ENCODE assay signal across 21 cellular contexts in genomic region chr1:72230746-72231145, GRCh38. TPM values are rescaled to one million over a fixed set of nuclear protein-coding genes. Genes with fewer than 3 reads are reported as not detected.
DNase-seq lines count a peak whose midpoint lies in the region; ATAC-seq and TF ChIP-seq lines count a peak whose summit lies in the region.
"Had no signal": no experiment of that assay in that cellular context is flagged by ENCODE, and none has a peak within 500 bp of the region (broad histone marks: within the 10 kb centered on the region; RNA-seq: fewer than 3 reads in every experiment).

No MANE protein-coding gene starts in this region.

- no peak overlapping the region for H3K4me3 Mint-ChIP-seq in stimulated activated naive B cell treated with anti-CD40 and anti-IgM and Interleukin-4, amounts not matched to agents 10 μg/mL and 1 μg/mL and 100 μg/mL, for 72 hours
- H3K4me3 Mint-ChIP-seq: activated naive CD4-positive, alpha-beta T cell treated with anti-CD3 and anti-CD28 coated beads, Interleukin-2, amount 50 U/mL, for 24 hours had no signal

- H3K4me3 ChIP-seq in ACC112 (ENCODE audit: low read depth, low read length) = peak overlapping the region; percentile 23; the same call in 1 of the 2 replicates
- H3K4me3 ChIP-seq: ascending aorta, BLaER1, upper lobe of right lung had no signal

- DNase-seq in HPDE6-E6E7 (ENCODE audit: extremely low spot score) (peak; percentile 0), foreskin keratinocyte (peak; percentile 17 to 40), left colon (no peak), NCI-H2171 (lab: John Stamatoyannopoulos, UW) (no peak)
- DNase-seq in stimulated activated naive B cell treated with anti-CD40 and anti-IgM and Interleukin-4, amounts not matched to agents 10 μg/mL and 1 μg/mL and 100 μg/mL, for 72 hours = no peak
- DNase-seq: activated CD4-positive, CD25-positive, alpha-beta regulatory T cell treated with anti-CD3 and anti-CD28 coated beads, Interleukin-2, amount 50 U/mL, for 72 hours; Calu3; GDM1; KBM-7; NCI-H1694 treated with DMSO at 0.1 percent for 48 hours; NCI-H345; RPMI8226; T1000; upper lobe of right lung had no signal

- no peak overlapping the region for H2AFZ ChIP-seq in ACC112 (ENCODE audit: low read length, unreplicated experiment)

- H3K27me3 Mint-ChIP-seq in stimulated activated naive B cell treated with anti-CD40 and anti-IgM and Interleukin-4, amounts not matched to agents 10 μg/mL and 1 μg/mL and 100 μg/mL, for 72 hours = no peaks in the 10 kb centered on the region
- H3K27me3 Mint-ChIP-seq: activated naive CD4-positive, alpha-beta T cell treated with anti-CD3 and anti-CD28 coated beads, Interleukin-2, amount 50 U/mL, for 24 hours had no signal

- H3K27me3 ChIP-seq in ACC112 (ENCODE audit: insufficient read depth, low read length) (no peaks in the 10 kb centered on the region), foreskin keratinocyte (no peaks in the 10 kb centered on the region)
- H3K27me3 ChIP-seq: ascending aorta, BLaER1, upper lobe of right lung had no signal

- H3K4me1 ChIP-seq in ACC112 (ENCODE audit: control insufficient read depth, insufficient read depth, low read length, unreplicated experiment) (peaks cover 22% of the 10 kb centered on the region), foreskin keratinocyte (peaks cover 2% of the 10 kb centered on the region)
- H3K4me1 ChIP-seq: BLaER1, upper lobe of right lung had no signal

- ATAC-seq in SK-N-SH treated with all-trans-retinoic acid at 6 μM for 48 hours (no peak; the same call in 2 of the 3 replicates), foreskin keratinocyte (peak; percentile 46), left colon (no peak), GM19452 (IDR thresholded peaks at IDR 0.05; ENCODE audit: unreplicated experiment) (no peak)
- no peak for ATAC-seq in stimulated activated naive B cell treated with anti-CD40 and anti-IgM and Interleukin-4, amounts not matched to agents 10 μg/mL and 1 μg/mL and 100 μg/mL, for 72 hours (replicated peaks)
- ATAC-seq: upper lobe of right lung had no signal

- H3K4me1 Mint-ChIP-seq in stimulated activated naive B cell treated with anti-CD40 and anti-IgM and Interleukin-4, amounts not matched to agents 10 μg/mL and 1 μg/mL and 100 μg/mL, for 72 hours = no peaks in the 10 kb centered on the region
- H3K4me1 Mint-ChIP-seq: activated naive CD4-positive, alpha-beta T cell treated with anti-CD3 and anti-CD28 coated beads, Interleukin-2, amount 50 U/mL, for 24 hours had no signal

- H3K79me2 ChIP-seq in ACC112 (ENCODE audit: control insufficient read depth, insufficient read depth, low read length, unreplicated experiment) = no peaks in the 10 kb centered on the region

- intact Hi-C loops in left colon (cut with DNase I, micrococcal nuclease) = no loop called here

- no peak overlapping the region for H3K27ac Mint-ChIP-seq in stimulated activated naive B cell treated with anti-CD40 and anti-IgM and Interleukin-4, amounts not matched to agents 10 μg/mL and 1 μg/mL and 100 μg/mL, for 72 hours
- H3K27ac Mint-ChIP-seq: activated naive CD4-positive, alpha-beta T cell treated with anti-CD3 and anti-CD28 coated beads, Interleukin-2, amount 50 U/mL, for 24 hours had no signal

- TF ChIP-seq CTCF in foreskin keratinocyte (conservative IDR thresholded peaks at IDR 0.05) = no peak

- peaks cover 3 to 9% of the 10 kb centered on the region in 2 donors for H3K9me3 Mint-ChIP-seq in stimulated activated naive B cell treated with anti-CD40 and anti-IgM and Interleukin-4, amounts not matched to agents 10 μg/mL and 1 μg/mL and 100 μg/mL, for 72 hours

- no peaks in the 10 kb centered on the region for H3K36me3 ChIP-seq in ACC112 (ENCODE audit: insufficient read depth, low read length)
- H3K36me3 ChIP-seq: ascending aorta, BLaER1, upper lobe of right lung had no signal

- H3K36me3 Mint-ChIP-seq in stimulated activated naive B cell treated with anti-CD40 and anti-IgM and Interleukin-4, amounts not matched to agents 10 μg/mL and 1 μg/mL and 100 μg/mL, for 72 hours = no peaks in the 10 kb centered on the region
- H3K36me3 Mint-ChIP-seq: activated naive CD4-positive, alpha-beta T cell treated with anti-CD3 and anti-CD28 coated beads, Interleukin-2, amount 50 U/mL, for 24 hours had no signal

- H3K27ac ChIP-seq in ACC112 (ENCODE audit: low read depth, low read length) (peak overlapping the region; percentile 63), foreskin keratinocyte (no peak overlapping the region)
- H3K27ac ChIP-seq: ascending aorta, BLaER1, upper lobe of right lung had no signal

TF ChIP-seq in SK-N-SH treated with all-trans-retinoic acid at 6 μM for 48 hours, 23 proteins besides CTCF, POLR2A, EP300 and RAD21:
- TF ChIP-seq CSRNP3 (CRISPR knock-in tag; IDR thresholded peaks at IDR 0.05) = no peak
- peak; percentile 85; the same call in 1 of the 2 replicates for TF ChIP-seq ZC3H10 (CRISPR knock-in tag; IDR thresholded peaks at IDR 0.05)

RNA-seq across cellular contexts. Expression of gene NEGR1, which starts 51.6 kb away (rescaled TPM):
- total RNA-seq in foreskin keratinocyte = 0.51 and 0.53 TPM in 2 replicates
- 0.41 and 0.43 TPM in 2 replicates for polyA plus RNA-seq in foreskin keratinocyte
- 10 to 100 TPM in 1 of 2 donors, 1 to 10 TPM in 1; 4.2 to 13.1 TPM for total RNA-seq in left colon
- total RNA-seq: activated CD8-positive, alpha-beta memory T cell treated with anti-CD3 and anti-CD28 coated beads for 36 hours had no signal

Comparison
In these comparisons a context has a peak if more than half of its experiments do, and no peak if none do; other contexts are left out.
1. DNase-seq: peak in HPDE6-E6E7 (single experiment) and foreskin keratinocyte (2 of 2); none in stimulated activated naive B cell treated with anti-CD40 and anti-IgM and Interleukin-4, amounts not matched to agents 10 μg/mL and 1 μg/mL and 100 μg/mL, for 72 hours (single experiment), left colon (0 of 2) and NCI-H2171 (single experiment).